In the genomic region with DNA sequence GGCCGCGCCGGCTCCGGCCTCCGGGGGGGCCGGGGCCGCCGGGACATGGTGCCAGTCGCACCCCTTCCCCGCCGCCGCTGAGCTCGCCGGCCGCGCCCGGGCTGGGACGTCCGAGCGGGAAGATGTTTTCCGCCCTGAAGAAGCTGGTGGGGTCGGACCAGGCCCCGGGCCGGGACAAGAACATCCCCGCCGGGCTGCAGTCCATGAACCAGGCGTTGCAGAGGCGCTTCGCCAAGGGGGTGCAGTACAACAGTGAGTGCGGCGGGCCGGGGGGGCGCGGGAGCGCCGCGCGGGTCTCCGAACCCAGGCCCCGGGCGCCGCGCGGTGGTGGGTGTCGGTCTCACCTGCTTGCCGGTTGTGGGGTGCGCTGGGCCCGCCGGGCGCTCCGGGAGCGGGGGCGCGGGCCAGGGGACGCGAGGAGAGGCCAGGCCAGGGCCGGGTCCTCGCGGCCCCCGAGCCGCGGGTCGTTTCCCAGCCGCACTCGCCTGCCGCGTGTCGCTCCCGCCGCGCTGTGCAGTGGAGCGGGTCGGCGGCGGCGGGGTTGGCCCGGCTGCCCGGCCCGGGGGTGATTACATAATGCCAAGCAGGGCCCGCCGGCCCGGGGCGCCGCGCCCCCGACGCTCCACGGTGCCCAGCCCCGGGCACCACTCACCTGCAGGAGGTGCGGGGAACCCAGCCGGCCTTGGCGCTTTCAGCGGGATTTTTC, we compare ENCODE assay signal across 8 cellular contexts. TPM values are rescaled to one million over a fixed set of nuclear protein-coding genes. Genes with fewer than 3 reads are reported as not detected.
A peak's percentile ranks its signal among the peaks of the same experiment; 100 is the strongest.
DNase-seq lines count a peak whose midpoint lies in the region; ATAC-seq, FAIRE-seq and TF ChIP-seq lines count a peak whose summit lies in the region.

No MANE protein-coding gene starts in this region.

- peaks cover 21% of the 10 kb centered on the region for H3K36me3 Mint-ChIP-seq in mesothelial cell of epicardium

- FAIRE-seq in GM12892 (lab: Jason Lieb, UNC) = no peak

- WGBS in ectodermal cell, 2 experiments = 0% methylated on average over 93 of the region's 93 CpGs

- H3K9me3 Mint-ChIP-seq in mesothelial cell of epicardium = no peaks in the 10 kb centered on the region

- POLR2A ChIA-PET in AG04449 (lab: Yijun Ruan, JAX) = interaction anchor here (0.7 to 1.2 kb wide), 2 partner anchors 28 to 80 kb away, joined by 3 to 4 read pairs; no protein-coding TSS in a partner anchor

- peaks cover 13% of the 10 kb centered on the region for H3K36me3 ChIP-seq in ectodermal cell (ENCODE audit: control insufficient read depth, insufficient read depth, low read length)

- H3K4me1 ChIP-seq in ectodermal cell (ENCODE audit: control insufficient read depth, insufficient read depth, low read length) = peaks cover 15% of the 10 kb centered on the region

- no peaks in the 10 kb centered on the region for H3K27me3 ChIP-seq in ectodermal cell (ENCODE audit: control insufficient read depth, insufficient read depth, low read length, poor library complexity, severe bottlenecking)

- H3K27ac ChIP-seq in ectodermal cell (ENCODE audit: insufficient read depth, low read depth, low read length, poor library complexity, severe bottlenecking) (no peak overlapping the region), substantia nigra (ENCODE audit: low read depth, low read length, poor library complexity, severe bottlenecking) (peak overlapping the region; percentile 47)

- peak overlapping the region; percentile 91 for H3K27ac Mint-ChIP-seq in mesothelial cell of epicardium

- peak overlapping the region; percentile 78 for H3K4me3 ChIP-seq in AG04449 (ENCODE audit: low read depth, low read length)
- H3K4me3 ChIP-seq in ectodermal cell (ENCODE audit: insufficient read depth, low read depth, low read length) = peak overlapping the region; percentile 93

- DNase-seq in AG04449 (ENCODE audit: low read depth, low spot score) (no peak), GM19238 (ENCODE audit: insufficient read length, low spot score) (peak; percentile 67), mesothelial cell of epicardium (ENCODE audit: low spot score in 2 of 2, unreplicated experiment in 2 of 2) (peak in 1 of 2 experiments; percentile 67), substantia nigra (lab: John Stamatoyannopoulos, UW) (peak in 26 of 49 donors; percentile 26 to 72 (median 51)), GM12892 (ENCODE audit: insufficient read length) (no peak)
- DNase-seq in activated CD4-positive, alpha-beta T cell treated with anti-CD3 and anti-CD28 coated beads for 1 hour = peak; percentile 45

- CTCF ChIA-PET in AG04449 (lab: Yijun Ruan, JAX) = interaction anchor here (0.9 to 7.1 kb wide), 8 partner anchors 8 to 239 kb away, joined by 3 to 69 read pairs (median 4); partner anchors contain the start of genes AJM1 and TMEM141

- no peaks in the 10 kb centered on the region for H3K9me3 ChIP-seq in ectodermal cell (ENCODE audit: control insufficient read depth, low read length)

- TF ChIP-seq CTCF in AG04449 (IDR thresholded peaks at IDR 0.05; ENCODE audit: insufficient read depth, low read length, missing control alignments) = no peak
- TF ChIP-seq CTCF in mesothelial cell of epicardium (IDR thresholded peaks at IDR 0.05; ENCODE audit: unreplicated experiment) = no peak

- H3K27me3 Mint-ChIP-seq in mesothelial cell of epicardium (ENCODE audit: low read depth) = no peaks in the 10 kb centered on the region

- no peak for TF ChIP-seq POLR2A in GM12892 (IDR thresholded peaks at IDR 0.05; ENCODE audit: low read depth, low read length)

- peak overlapping the region; percentile 73 for H3K4me3 Mint-ChIP-seq in mesothelial cell of epicardium

- peak; percentile 32 for ATAC-seq in HG03280 (IDR thresholded peaks at IDR 0.05; ENCODE audit: unreplicated experiment)

- H3K4me1 Mint-ChIP-seq in mesothelial cell of epicardium = peaks cover 28% of the 10 kb centered on the region

RNA-seq across cellular contexts. Expression of gene RABL6, which starts 0.5 kb away (rescaled TPM):
- polyA plus RNA-seq in ectodermal cell (2013, experiment 1 of 4) = 182 TPM
- polyA plus RNA-seq in ectodermal cell (2013, experiment 2 of 4) = 177 TPM
- polyA plus RNA-seq in ectodermal cell (2013, experiment 3 of 4) = 129 TPM
- polyA plus RNA-seq in ectodermal cell (2013, experiment 4 of 4) = 127 TPM
- 120 to 124 TPM (median 122 TPM) in 3 replicates for total RNA-seq in mesothelial cell of epicardium
- 32.5 TPM for polyA plus RNA-seq in GM12892 (2012; ENCODE audit: missing spikeins)

RNA-seq across cellular contexts. Expression of gene CCDC183, which starts 12.1 kb away (rescaled TPM):
- 3.1 TPM for polyA plus RNA-seq in ectodermal cell (2013, experiment 1 of 4)
- polyA plus RNA-seq in ectodermal cell (2013, experiment 2 of 4) = 5.2 TPM
- 5.2 TPM for polyA plus RNA-seq in ectodermal cell (2013, experiment 3 of 4)
- polyA plus RNA-seq in ectodermal cell (2013, experiment 4 of 4) = 6.2 TPM
- total RNA-seq in mesothelial cell of epicardium = 25.1 to 29.1 TPM (median 26.5 TPM) in 3 replicates
- polyA plus RNA-seq in GM12892 (2012; ENCODE audit: missing spikeins) = not detected

RNA-seq across cellular contexts. Expression of gene TMEM141, which starts 17.1 kb away (rescaled TPM):
- polyA plus RNA-seq in ectodermal cell (2013, experiment 1 of 4) = 31.6 TPM
- 26.8 TPM for polyA plus RNA-seq in ectodermal cell (2013, experiment 2 of 4)
- 27.9 TPM for polyA plus RNA-seq in ectodermal cell (2013, experiment 3 of 4)
- 29.5 TPM for polyA plus RNA-seq in ectodermal cell (2013, experiment 4 of 4)
- 70.4 to 72.4 TPM (median 71.7 TPM) in 3 replicates for total RNA-seq in mesothelial cell of epicardium
- polyA plus RNA-seq in GM12892 (2012; ENCODE audit: missing spikeins) = 34.6 TPM

RNA-seq across cellular contexts. Expression of gene AJM1, which starts 34.0 kb away (rescaled TPM):
- polyA plus RNA-seq in ectodermal cell (2013, experiment 1 of 4) = 1.0 TPM
- polyA plus RNA-seq in ectodermal cell (2013, experiment 2 of 4) = 1.1 TPM
- 1.2 TPM for polyA plus RNA-seq in ectodermal cell (2013, experiment 3 of 4)
- 1.3 TPM for polyA plus RNA-seq in ectodermal cell (2013, experiment 4 of 4)
- total RNA-seq in mesothelial cell of epicardium = 3.1 to 3.8 TPM (median 3.6 TPM) in 3 replicates
- polyA plus RNA-seq in GM12892 (2012; ENCODE audit: missing spikeins) = 0.87 TPM

RNA-seq across cellular contexts. Expression of gene PHPT1, which starts 41.0 kb away (rescaled TPM):
- polyA plus RNA-seq in ectodermal cell (2013, experiment 1 of 4) = 180 TPM
- polyA plus RNA-seq in ectodermal cell (2013, experiment 2 of 4) = 167 TPM
- polyA plus RNA-seq in ectodermal cell (2013, experiment 3 of 4) = 171 TPM
- 186 TPM for polyA plus RNA-seq in ectodermal cell (2013, experiment 4 of 4)
- 159 to 168 TPM (median 168 TPM) in 3 replicates for total RNA-seq in mesothelial cell of epicardium
- polyA plus RNA-seq in GM12892 (2012; ENCODE audit: missing spikeins) = 113 TPM

Comparison
In these comparisons a context has a peak if more than half of its experiments do, and no peak if none do; other contexts are left out.
1. DNase-seq: peak in GM19238 (single experiment), activated CD4-positive, alpha-beta T cell treated with anti-CD3 and anti-CD28 coated beads for 1 hour (single experiment) and substantia nigra (26 of 49); none in AG04449 (single experiment) and GM12892 (single experiment).